In the genomic region with DNA sequence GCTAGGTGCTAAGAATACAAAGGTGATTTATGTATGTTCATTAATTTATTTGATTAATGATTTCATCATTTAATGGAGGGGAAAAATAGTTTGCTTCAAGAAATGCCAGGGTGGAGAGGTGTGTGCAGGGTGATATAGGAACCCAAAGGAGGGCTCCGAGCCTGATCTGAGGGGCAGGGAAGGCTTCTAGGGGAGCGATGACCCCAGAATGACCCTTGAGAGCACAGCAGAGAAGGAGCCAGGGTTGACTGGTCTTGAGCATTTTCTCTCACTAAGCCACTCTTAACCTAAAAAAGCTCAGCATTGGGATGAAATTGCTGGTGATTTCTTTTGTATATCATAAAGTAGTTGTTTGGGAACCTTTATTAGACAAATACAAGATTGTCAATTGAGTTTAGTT, we compare ENCODE assay signal across 16 cellular contexts. TPM values are rescaled to one million over a fixed set of nuclear protein-coding genes. Genes with fewer than 3 reads are reported as not detected.
DNase-seq lines count a peak whose midpoint lies in the region; FAIRE-seq and TF ChIP-seq lines count a peak whose summit lies in the region.
"Had no signal": no experiment of that assay in that cellular context is flagged by ENCODE, and none has a peak within 500 bp of the region (broad histone marks: within the 10 kb centered on the region; RNA-seq: fewer than 3 reads in every experiment).

No MANE protein-coding gene starts in this region.

- no peaks in the 10 kb centered on the region for H3K27me3 ChIP-seq in DOHH2 (ENCODE audit: control insufficient read depth, low read length)
- no peaks in the 10 kb centered on the region for H3K27me3 ChIP-seq in OCI-LY1 (ENCODE audit: insufficient read depth, low read length)
- no peaks in the 10 kb centered on the region for H3K27me3 ChIP-seq in right atrium auricular region
- H3K27me3 ChIP-seq in sigmoid colon: no peaks in the 10 kb centered on the region

- H3K79me2 ChIP-seq in DOHH2 (ENCODE audit: control insufficient read depth, low read length): peaks cover 37% of the 10 kb centered on the region
- H3K79me2 ChIP-seq in OCI-LY1 (ENCODE audit: insufficient read depth, low read length): peaks cover 15% of the 10 kb centered on the region

- peak overlapping the region; percentile 6; the same call in 1 of the 2 replicates for H3K4me3 ChIP-seq in DOHH2 (ENCODE audit: low read length)
- H3K4me3 ChIP-seq in OCI-LY1 (ENCODE audit: low read depth, low read length, poor library complexity, severe bottlenecking): peak overlapping the region; percentile 31
- no peak overlapping the region for H3K4me3 ChIP-seq in right atrium auricular region
- H3K4me3 ChIP-seq in sigmoid colon: no peak overlapping the region
- H3K4me3 ChIP-seq: A549 had no signal

- no peak for TF ChIP-seq POLR2A in sigmoid colon (IDR thresholded peaks at IDR 0.05)

- H3K4me2 ChIP-seq in DOHH2 (ENCODE audit: low read length): peak overlapping the region; percentile 52; the same call in 1 of the 2 replicates
- peak overlapping the region; percentile 69; the same call in 1 of the 2 replicates for H3K4me2 ChIP-seq in OCI-LY1 (ENCODE audit: low read length)

- no peak for TF ChIP-seq CTCF in DOHH2 (IDR thresholded peaks at IDR 0.05; ENCODE audit: low read depth, low read length, poor library complexity, severe bottlenecking)
- no peak for TF ChIP-seq CTCF in OCI-LY1 (IDR thresholded peaks at IDR 0.05; ENCODE audit: low read length)
- no peak for TF ChIP-seq CTCF in right atrium auricular region (IDR thresholded peaks at IDR 0.05)
- no peak for TF ChIP-seq CTCF in sigmoid colon (IDR thresholded peaks at IDR 0.05)

- DNase-seq in right atrium auricular region (ENCODE audit: low spot score) (no peak), sigmoid colon (no peak), NCI-H1694 (lab: John Stamatoyannopoulos, UW) (no peak), urothelium cell line (ENCODE audit: low spot score) (no peak), superior temporal gyrus (ENCODE audit: extremely low spot score) (no peak)
- DNase-seq in stimulated activated CD4-positive, alpha-beta T cell treated with anti-CD3 and anti-CD28 coated beads, Interleukin-2, amount 100 ng/mL, for 48 hours: no peak
- DNase-seq: CD4-positive, CD25-positive, alpha-beta regulatory T cell; NCI-H1092; NCI-H1694 treated with DMSO at 0.1 percent for 48 hours; NCI-H446 treated with DMSO at 0.1 percent for 48 hours; NCI-H82; SHP77 treated with DMSO at 0.1 percent for 48 hours had no signal

- no peak for FAIRE-seq in urothelium cell line (lab: Jason Lieb, UNC)
- FAIRE-seq: A549 had no signal

- intact Hi-C loops in sigmoid colon (cut with DNase I): no loop called here

- H3K4me1 ChIP-seq in DOHH2 (ENCODE audit: control insufficient read depth, low read length) (peaks cover 23% of the 10 kb centered on the region), OCI-LY1 (ENCODE audit: insufficient read depth, low read length, severe bottlenecking) (peaks cover 26% of the 10 kb centered on the region), right atrium auricular region (peaks cover 0 to 67% of the 10 kb centered on the region in 2 donors), sigmoid colon (peaks cover 0 to 81% (median 60%) of the 10 kb centered on the region in 4 donors)

- H3K9ac ChIP-seq in OCI-LY1 (ENCODE audit: low read length): peak overlapping the region; percentile 12; the same call in 1 of the 2 replicates

- no peak overlapping the region for H2AFZ ChIP-seq in OCI-LY1 (ENCODE audit: low read length)

- WGBS in sigmoid colon, 2 donors: 91 to 93% methylated on average over 2 of the region's 2 CpGs

- H4K20me1 ChIP-seq in DOHH2 (ENCODE audit: control insufficient read depth, insufficient read depth, low read depth, low read length): no peaks in the 10 kb centered on the region
- H4K20me1 ChIP-seq in OCI-LY1 (ENCODE audit: insufficient read depth, low read length): no peaks in the 10 kb centered on the region

- H3K27ac ChIP-seq in DOHH2 (ENCODE audit: low read depth, low read length): no peak overlapping the region
- H3K27ac ChIP-seq in OCI-LY1 (ENCODE audit: low read depth, low read length, poor library complexity, severe bottlenecking): peak overlapping the region; percentile 46
- peak overlapping the region; percentile 71 to 87 for H3K27ac ChIP-seq in right atrium auricular region
- H3K27ac ChIP-seq in sigmoid colon: peak overlapping the region; percentile 64 to 84 (median 82)
- H3K27ac ChIP-seq: A549, HL-60 had no signal

- H3F3A ChIP-seq in DOHH2 (ENCODE audit: control insufficient read depth, insufficient read depth) (no peaks in the 10 kb centered on the region), OCI-LY1 (ENCODE audit: insufficient read depth, low read length) (no peaks in the 10 kb centered on the region)

- H3K9me3 ChIP-seq in DOHH2 (ENCODE audit: control insufficient read depth, insufficient read depth, low read length) (no peaks in the 10 kb centered on the region), OCI-LY1 (ENCODE audit: low read length) (no peaks in the 10 kb centered on the region), right atrium auricular region (no peaks in the 10 kb centered on the region), sigmoid colon (no peaks in the 10 kb centered on the region)
- H3K9me3 ChIP-seq: A549 had no signal

- no peak for TF ChIP-seq EP300 in sigmoid colon (IDR thresholded peaks at IDR 0.05)

- no peaks in the 10 kb centered on the region for H3K9me2 ChIP-seq in DOHH2 (replicated peaks; ENCODE audit: control insufficient read depth, low read length)
- H3K9me2 ChIP-seq in OCI-LY1 (ENCODE audit: low read depth, low read length): no peaks in the 10 kb centered on the region

- H3K36me3 ChIP-seq in DOHH2 (ENCODE audit: control insufficient read depth, low read length) (0 out of 2 replicates have a peak, but pooled peaks cover 3% of the 10 kb centered on the region), OCI-LY1 (ENCODE audit: insufficient read depth, low read length) (peaks cover 12% of the 10 kb centered on the region; the same call in 1 of the 2 replicates), right atrium auricular region (peaks cover 2% of the 10 kb centered on the region), sigmoid colon (no peaks in the 10 kb centered on the region)

RNA-seq across cellular contexts. Expression of a gene that starts 35.1 kb away (rescaled TPM):
- total RNA-seq in right atrium auricular region: 100 to 1,000 TPM; 142 to 209 TPM
- total RNA-seq in sigmoid colon: 100 to 1,000 TPM; 277 to 417 (median 353) TPM
- polyA plus RNA-seq in sigmoid colon: 10 to 100 TPM; 10.6 to 15.1 (median 12.6) TPM

Comparison
In these comparisons a context has a peak if more than half of its experiments do, and no peak if none do; other contexts are left out.
1. H3K4me3 ChIP-seq: peak in DOHH2 (single experiment) and OCI-LY1 (single experiment); none in right atrium auricular region (0 of 2) and sigmoid colon (0 of 4).